In genomic region chr11:66586136-66586535, GRCh38 we compare ENCODE assay signal across 1 cellular context.
TF ChIP-seq lines count a peak whose summit lies in the region.

No MANE protein-coding gene starts in this region.

TF ChIP-seq in HepG2, 621 proteins besides CTCF, POLR2A, EP300 and RAD21:
- TF ChIP-seq GFI1 (CRISPR knock-in tag; IDR thresholded peaks at IDR 0.05; ENCODE audit: borderline replicate concordance): no peak
- TF ChIP-seq GATAD1 (CRISPR knock-in tag; IDR thresholded peaks at IDR 0.05): no peak
- no peak for TF ChIP-seq TEAD2 (CRISPR knock-in tag; IDR thresholded peaks at IDR 0.05)
- TF ChIP-seq ZMAT5 (CRISPR knock-in tag; IDR thresholded peaks at IDR 0.05; ENCODE audit: borderline replicate concordance, low read depth): no peak
- peak; percentile 58 for TF ChIP-seq CEBPG (CRISPR knock-in tag; IDR thresholded peaks at IDR 0.05)
- no peak for TF ChIP-seq ZNF235 (CRISPR knock-in tag; IDR thresholded peaks at IDR 0.05; ENCODE audit: borderline replicate concordance)
- TF ChIP-seq ZNF230 (CRISPR knock-in tag; IDR thresholded peaks at IDR 0.05): no peak
- no peak for TF ChIP-seq ZNF503 (CRISPR knock-in tag; IDR thresholded peaks at IDR 0.05)
- no peak for TF ChIP-seq ZNF543 (CRISPR knock-in tag; IDR thresholded peaks at IDR 0.05)
- TF ChIP-seq SMAD9 (CRISPR knock-in tag; IDR thresholded peaks at IDR 0.05): no peak
- TF ChIP-seq KDM5B (CRISPR knock-in tag; IDR thresholded peaks at IDR 0.05; ENCODE audit: borderline replicate concordance): no peak
- TF ChIP-seq GTF2F1 (IDR thresholded peaks at IDR 0.05; ENCODE audit: low read length): no peak
- peak; percentile 92 for TF ChIP-seq TEAD3 (CRISPR knock-in tag; optimal IDR thresholded peaks at IDR 0.05; ENCODE audit: borderline replicate concordance)
- no peak for TF ChIP-seq GLI4 (CRISPR knock-in tag; IDR thresholded peaks at IDR 0.05; ENCODE audit: borderline replicate concordance)
- TF ChIP-seq CEBPB (IDR thresholded peaks at IDR 0.05; ENCODE audit: borderline replicate concordance, low read depth, low read length): peak; percentile 72; the same call in 1 of the 2 replicates
- TF ChIP-seq ZNF407 (CRISPR knock-in tag; IDR thresholded peaks at IDR 0.05; ENCODE audit: not compliant biosample characterization): no peak
- TF ChIP-seq ISL2 (CRISPR knock-in tag; IDR thresholded peaks at IDR 0.05): no peak
- TF ChIP-seq PATZ1 (CRISPR knock-in tag; IDR thresholded peaks at IDR 0.05): no peak
- TF ChIP-seq ZNF576 (CRISPR knock-in tag; IDR thresholded peaks at IDR 0.05): no peak
